Comparison of ENCODE assay signal across 18 cellular contexts in the genomic region with DNA sequence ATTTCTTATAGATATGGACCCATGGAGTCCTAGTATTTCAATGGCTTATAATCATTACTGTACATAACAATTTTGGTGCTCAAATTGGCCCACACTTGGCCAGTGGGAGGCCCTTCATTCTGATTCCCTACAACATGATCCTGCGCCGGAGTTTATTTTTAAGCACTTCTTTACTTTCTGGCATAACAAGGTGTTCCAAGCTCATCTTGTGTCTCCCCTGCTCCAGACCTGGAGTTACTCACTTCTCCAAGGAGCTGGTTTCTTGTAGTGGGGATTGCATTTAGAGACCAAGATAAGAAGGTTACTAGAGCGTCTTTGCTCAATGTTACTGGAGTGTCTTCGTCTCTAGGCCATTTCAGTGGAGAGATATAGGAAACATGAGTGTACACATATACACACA.
A peak's percentile ranks its signal among the peaks of the same experiment; 100 is the strongest.
DNase-seq lines count a peak whose midpoint lies in the region; ATAC-seq and TF ChIP-seq lines count a peak whose summit lies in the region.
"Had no signal": no experiment of that assay in that cellular context is flagged by ENCODE, and none has a peak within 500 bp of the region (broad histone marks: within the 10 kb centered on the region; RNA-seq: fewer than 3 reads in every experiment).

No MANE protein-coding gene starts in this region.

- no peak overlapping the region for H3K4me3 Mint-ChIP-seq in activated T-cell treated with anti-CD3 and anti-CD28 coated beads, Interleukin-2, amount 50 U/mL, for 72 hours
- H3K4me3 Mint-ChIP-seq in T-cell, result no peak overlapping the region
- H3K4me3 Mint-ChIP-seq: B cell; CD4-positive, CD25-positive, alpha-beta regulatory T cell; CD8-positive, alpha-beta T cell; HFFc6 had no signal

- H3K9me3 ChIP-seq in DND-41 (ENCODE audit: insufficient read depth, low read length, severe bottlenecking) (no peaks in the 10 kb centered on the region), gastrocnemius medialis (no peaks in the 10 kb centered on the region)
- H3K9me3 ChIP-seq: BLaER1, HAP-1 had no signal

- no peaks in the 10 kb centered on the region for H3K9me3 Mint-ChIP-seq in activated T-cell treated with anti-CD3 and anti-CD28 coated beads, Interleukin-2, amount 50 U/mL, for 72 hours
- H3K9me3 Mint-ChIP-seq in T-cell, result no peaks in the 10 kb centered on the region
- H3K9me3 Mint-ChIP-seq: CD4-positive, CD25-positive, alpha-beta regulatory T cell; CD8-positive, alpha-beta T cell; HFFc6 had no signal

- TF ChIP-seq POLR2A in gastrocnemius medialis (IDR thresholded peaks at IDR 0.05), result no peak

- peaks cover 42% of the 10 kb centered on the region for H3K4me1 ChIP-seq in DND-41 (ENCODE audit: insufficient read depth, low read length)
- peaks cover 56 to 58% of the 10 kb centered on the region in 2 donors for H3K4me1 ChIP-seq in gastrocnemius medialis

- no peak overlapping the region for H3K9ac ChIP-seq in DND-41 (ENCODE audit: low read depth, low read length)
- H3K9ac ChIP-seq: BLaER1 had no signal

- no peak for ATAC-seq in activated T-cell treated with anti-CD3 and anti-CD28 coated beads, Interleukin-2, amount 50 U/mL, for 72 hours (replicated peaks in 1 of 2)
- ATAC-seq in DND-41 (ENCODE audit: insufficient read depth, low read depth), result no peak
- peak; percentile 55 to 75 for ATAC-seq in gastrocnemius medialis
- no peak for ATAC-seq in T-cell (replicated peaks in 1 of 4)
- ATAC-seq: CD8-positive, alpha-beta T cell had no signal

- POLR2A ChIA-PET in T-cell (lab: Charles Lee), result no interaction called here

- intact Hi-C loops in gastrocnemius medialis (cut with DNase I; ENCODE audit: low total_unique reads), result no loop called here

- H3K27ac ChIP-seq in DND-41 (ENCODE audit: low read length) (peak overlapping the region; percentile 31), gastrocnemius medialis (peak overlapping the region; percentile 70 to 86 (median 72))
- H3K27ac ChIP-seq: 22Rv1, BLaER1, C4-2B had no signal

- no peak overlapping the region for H3K4me3 ChIP-seq in DND-41 (ENCODE audit: low read depth in 1 of 2, low read length in 2 of 2)
- H3K4me3 ChIP-seq in gastrocnemius medialis, result no peak overlapping the region
- H3K4me3 ChIP-seq: BLaER1, HAP-1 had no signal

- no peak overlapping the region for H3K4me2 ChIP-seq in DND-41 (ENCODE audit: insufficient read depth, low read length)
- H3K4me2 ChIP-seq: BLaER1 had no signal

- TF ChIP-seq CTCF in DND-41 (IDR thresholded peaks at IDR 0.05; ENCODE audit: borderline replicate concordance, extremely low read depth, low read length, poor library complexity, severe bottlenecking) (no peak), gastrocnemius medialis (IDR thresholded peaks at IDR 0.05 in 4 of 5, conservative IDR thresholded peaks at IDR 0.05 in 1 of 5) (no peak)

- no peaks in the 10 kb centered on the region for H3K27me3 Mint-ChIP-seq in activated T-cell treated with anti-CD3 and anti-CD28 coated beads, Interleukin-2, amount 50 U/mL, for 72 hours (ENCODE audit: low read depth)
- H3K27me3 Mint-ChIP-seq in T-cell, result no peaks in the 10 kb centered on the region
- H3K27me3 Mint-ChIP-seq: B cell; CD4-positive, CD25-positive, alpha-beta regulatory T cell had no signal

- H2AFZ ChIP-seq in DND-41 (ENCODE audit: low read depth, low read length), result no peak overlapping the region

- peak overlapping the region; percentile 55 for H3K27ac Mint-ChIP-seq in activated T-cell treated with anti-CD3 and anti-CD28 coated beads, Interleukin-2, amount 50 U/mL, for 72 hours
- no peak overlapping the region for H3K27ac Mint-ChIP-seq in T-cell
- H3K27ac Mint-ChIP-seq: B cell; CD4-positive, CD25-positive, alpha-beta regulatory T cell; CD8-positive, alpha-beta T cell; HFFc6 had no signal

- peaks cover 100% of the 10 kb centered on the region for H3K79me2 ChIP-seq in DND-41 (ENCODE audit: insufficient read depth, low read length)

- CTCF ChIA-PET in T-cell (lab: Charles Lee), result no interaction called here

- peaks cover 26% of the 10 kb centered on the region for H3K4me1 Mint-ChIP-seq in activated T-cell treated with anti-CD3 and anti-CD28 coated beads, Interleukin-2, amount 50 U/mL, for 72 hours (ENCODE audit: low read depth)
- peaks cover 31 to 54% (median 42%) of the 10 kb centered on the region in 3 donors for H3K4me1 Mint-ChIP-seq in T-cell

- in situ Hi-C loops in gastrocnemius medialis (cut with MboI; ENCODE audit: low sequenced_read_pairs in 4 of 4), result no loop called here

- no peaks in the 10 kb centered on the region for H3K27me3 ChIP-seq in DND-41 (ENCODE audit: insufficient read depth, low read length, poor library complexity)
- no peaks in the 10 kb centered on the region for H3K27me3 ChIP-seq in gastrocnemius medialis
- H3K27me3 ChIP-seq: BLaER1 had no signal

- DNase-seq in activated T-cell treated with anti-CD3 and anti-CD28 coated beads, Interleukin-2, amount 50 U/mL, for 72 hours, result no peak
- no peak for DNase-seq in activated T-cell treated with anti-CD3 and anti-CD28 coated beads, Interleukin-2, amount 50 U/mL, for 1 hour
- DNase-seq in DND-41, result no peak
- no peak for DNase-seq in gastrocnemius medialis
- no peak for DNase-seq in T-cell
- no peak for DNase-seq in foreskin melanocyte
- DNase-seq: CD4-positive, CD25-positive, alpha-beta regulatory T cell; CD8-positive, alpha-beta T cell; DMS 273 treated with DMSO at 0.1 percent for 48 hours; DMS79; GF-D8; GOT3; HFFc6 had no signal

- H3K36me3 Mint-ChIP-seq in activated T-cell treated with anti-CD3 and anti-CD28 coated beads, Interleukin-2, amount 50 U/mL, for 72 hours (ENCODE audit: insufficient read depth in 2 of 2), result peaks cover 6 to 8% of the 10 kb centered on the region in 2 donors
- H3K36me3 Mint-ChIP-seq in T-cell, result peaks cover 58% of the 10 kb centered on the region

- peaks cover 64% of the 10 kb centered on the region for H4K20me1 ChIP-seq in DND-41 (ENCODE audit: insufficient read depth, low read length)

- H3K36me3 ChIP-seq in DND-41 (ENCODE audit: insufficient read depth, low read length) (peaks cover 86% of the 10 kb centered on the region), gastrocnemius medialis (peaks cover 0 to 6% of the 10 kb centered on the region in 2 donors)
- H3K36me3 ChIP-seq: HAP-1 had no signal

Comparison
In these comparisons a context has a peak if more than half of its experiments do, and no peak if none do; other contexts are left out.
1. ATAC-seq: peak in gastrocnemius medialis (2 of 2); none in activated T-cell treated with anti-CD3 and anti-CD28 coated beads, Interleukin-2, amount 50 U/mL, for 72 hours (0 of 2), DND-41 (single experiment) and T-cell (0 of 4).